ENCODE assay signal across 9 cellular contexts in genomic region chr10:13788701-13789447, GRCh38.
DNase-seq lines count a peak whose midpoint lies in the region; ATAC-seq lines count a peak whose summit lies in the region.
"Had no signal": no experiment of that assay in that cellular context is flagged by ENCODE, and none has a peak within 500 bp of the region (broad histone marks: within the 10 kb centered on the region; RNA-seq: fewer than 3 reads in every experiment).

No MANE protein-coding gene starts in this region.

- H3K27me3 Mint-ChIP-seq in activated naive CD8-positive, alpha-beta T cell treated with anti-CD3 and anti-CD28 coated beads for 36 hours: no peaks in the 10 kb centered on the region
- peaks cover 0 to 6% (median 2%) of the 10 kb centered on the region in 3 donors for H3K27me3 Mint-ChIP-seq in immature natural killer cell (ENCODE audit: low read depth in 3 of 3)
- H3K27me3 Mint-ChIP-seq: T-cell had no signal

- no peak for ATAC-seq in stimulated activated effector memory CD8-positive, alpha-beta T cell treated with anti-CD3 and anti-CD28 coated beads, Interleukin-12 subunit alpha, Interleukin-12 subunit beta, amount 100 ng/mL, for 72 hours
- ATAC-seq in GM21515 (IDR thresholded peaks at IDR 0.05; ENCODE audit: unreplicated experiment) (no peak), HG02870 (IDR thresholded peaks at IDR 0.05; ENCODE audit: unreplicated experiment) (no peak), HG03439 (IDR thresholded peaks at IDR 0.05; ENCODE audit: unreplicated experiment) (no peak)
- ATAC-seq: T-cell had no signal

- DNase-seq in H4 (ENCODE audit: low spot score) (peak; percentile 17), immature natural killer cell (no peak), NCI-H1092 treated with DMSO at 0.1 percent for 48 hours (lab: John Stamatoyannopoulos, UW) (no peak)
- no peak for DNase-seq in activated naive CD8-positive, alpha-beta T cell treated with anti-CD3 and anti-CD28 coated beads for 36 hours
- no peak for DNase-seq in stimulated activated effector memory CD8-positive, alpha-beta T cell treated with anti-CD3 and anti-CD28 coated beads, Interleukin-12 subunit alpha, Interleukin-12 subunit beta, amount 100 ng/mL, for 72 hours (ENCODE audit: low spot score in 2 of 2)

- H3K9me3 Mint-ChIP-seq in activated naive CD8-positive, alpha-beta T cell treated with anti-CD3 and anti-CD28 coated beads for 36 hours: no peaks in the 10 kb centered on the region
- no peaks in the 10 kb centered on the region for H3K9me3 Mint-ChIP-seq in immature natural killer cell
- H3K9me3 Mint-ChIP-seq in stimulated activated effector memory CD8-positive, alpha-beta T cell treated with anti-CD3 and anti-CD28 coated beads, Interleukin-12 subunit alpha, Interleukin-12 subunit beta, amount 100 ng/mL, for 72 hours: no peaks in the 10 kb centered on the region
- H3K9me3 Mint-ChIP-seq: T-cell had no signal

- peaks cover 26% of the 10 kb centered on the region for H3K4me1 Mint-ChIP-seq in activated naive CD8-positive, alpha-beta T cell treated with anti-CD3 and anti-CD28 coated beads for 36 hours
- peaks cover 6 to 9% of the 10 kb centered on the region in 2 donors for H3K4me1 Mint-ChIP-seq in immature natural killer cell
- peaks cover 16% of the 10 kb centered on the region for H3K4me1 Mint-ChIP-seq in stimulated activated effector memory CD8-positive, alpha-beta T cell treated with anti-CD3 and anti-CD28 coated beads, Interleukin-12 subunit alpha, Interleukin-12 subunit beta, amount 100 ng/mL, for 72 hours

- H3K36me3 Mint-ChIP-seq in activated naive CD8-positive, alpha-beta T cell treated with anti-CD3 and anti-CD28 coated beads for 36 hours: no peaks in the 10 kb centered on the region
- H3K36me3 Mint-ChIP-seq in immature natural killer cell: no peaks in the 10 kb centered on the region
- H3K36me3 Mint-ChIP-seq in stimulated activated effector memory CD8-positive, alpha-beta T cell treated with anti-CD3 and anti-CD28 coated beads, Interleukin-12 subunit alpha, Interleukin-12 subunit beta, amount 100 ng/mL, for 72 hours: no peaks in the 10 kb centered on the region
- H3K36me3 Mint-ChIP-seq: T-cell had no signal

- H3K4me3 Mint-ChIP-seq in activated naive CD8-positive, alpha-beta T cell treated with anti-CD3 and anti-CD28 coated beads for 36 hours: no peak overlapping the region
- peak overlapping the region in 4 of 5 donors; percentile 24 to 70 (median 56) for H3K4me3 Mint-ChIP-seq in immature natural killer cell
- peak overlapping the region; percentile 25 for H3K4me3 Mint-ChIP-seq in stimulated activated effector memory CD8-positive, alpha-beta T cell treated with anti-CD3 and anti-CD28 coated beads, Interleukin-12 subunit alpha, Interleukin-12 subunit beta, amount 100 ng/mL, for 72 hours

- peak overlapping the region; percentile 71 for H3K27ac Mint-ChIP-seq in activated naive CD8-positive, alpha-beta T cell treated with anti-CD3 and anti-CD28 coated beads for 36 hours
- peak overlapping the region in 1 of 6 donors; percentile 80 for H3K27ac Mint-ChIP-seq in immature natural killer cell
- H3K27ac Mint-ChIP-seq in stimulated activated effector memory CD8-positive, alpha-beta T cell treated with anti-CD3 and anti-CD28 coated beads, Interleukin-12 subunit alpha, Interleukin-12 subunit beta, amount 100 ng/mL, for 72 hours: peak overlapping the region; percentile 94
- H3K27ac Mint-ChIP-seq: T-cell had no signal
